ENCODE assay signal across 32 cellular contexts in genomic region chr2:73314441-73314840, GRCh38. TPM values are rescaled to one million over a fixed set of nuclear protein-coding genes. Genes with fewer than 3 reads are reported as not detected.
"Had no signal": no experiment of that assay in that cellular context is flagged by ENCODE, and none has a peak within 500 bp of the region (broad histone marks: within the 10 kb centered on the region; RNA-seq: fewer than 3 reads in every experiment).

No MANE protein-coding gene starts in this region.

- H3K4me3 ChIP-seq: stomach, suprapubic skin, testis, thoracic aorta, thyroid gland, tibial artery, tibial nerve, transverse colon, upper lobe of left lung, upper lobe of right lung, uterus, vagina had no signal

- H3K4me1 Mint-ChIP-seq: stimulated activated effector memory CD8-positive, alpha-beta T cell treated with anti-CD3 and anti-CD28 coated beads, Interleukin-12 subunit alpha, Interleukin-12 subunit beta, amount 100 ng/mL, for 72 hours; stimulated activated memory B cell treated with anti-CD40 and anti-IgM and Interleukin-4, amounts not matched to agents 10 μg/mL and 1 μg/mL and 100 μg/mL, for 72 hours; stimulated activated naive B cell treated with anti-CD40 and anti-IgM and Interleukin-4, amounts not matched to agents 10 μg/mL and 1 μg/mL and 100 μg/mL, for 72 hours; stimulated activated naive CD8-positive, alpha-beta T cell treated with anti-CD3 and anti-CD28 coated beads, Interleukin-15, amount 100 ng/mL, for 72 hours had no signal

- H3K4me1 ChIP-seq: stomach, suprapubic skin, testis, thyroid gland, tibial artery, tibial nerve, transverse colon, upper lobe of left lung, upper lobe of right lung, uterus, vagina had no signal

- DNase-seq: stimulated activated CD4-positive, alpha-beta T cell treated with anti-CD3 and anti-CD28 coated beads, Interleukin-2, amount 100 ng/mL, for 48 hours; stimulated activated CD4-positive, alpha-beta T cell treated with anti-CD3 and anti-CD28 coated beads, Interleukin-4, amount 100 ng/mL, for 1 hour; stimulated activated CD4-positive, alpha-beta T cell treated with anti-CD3 and anti-CD28 coated beads, Interleukin-4, amount 100 ng/mL, for 24 hours; stimulated activated CD4-positive, alpha-beta T cell treated with anti-CD3 and anti-CD28 coated beads, Interleukin-4, amount 100 ng/mL, for 4 hours; stimulated activated CD8-positive, alpha-beta memory T cell treated with anti-CD3 and anti-CD28 coated beads, Interleukin-4, amount 100 ng/mL, for 48 hours; stimulated activated naive B cell treated with anti-CD40 and anti-IgM and Interleukin-4, amounts not matched to agents 10 μg/mL and 1 μg/mL and 100 μg/mL, for 72 hours; stimulated activated naive CD4-positive, alpha-beta T cell; stimulated activated naive CD4-positive, alpha-beta T cell treated with Interleukin-2 at 50 U/mL for 16 hours; stimulated activated naive CD8-positive, alpha-beta T cell treated with anti-CD3 and anti-CD28 coated beads, Interleukin-15, amount 100 ng/mL, for 72 hours; stimulated activated naive CD8-positive, alpha-beta T cell treated with anti-CD3 and anti-CD28 coated beads, Interleukin-15, Interleukin-2, amounts not matched to agents 100 U/mL and 50 U/mL, for 24 hours; stomach; substantia nigra; testis; thyroid gland; tibial artery; transverse colon; trophoblast cell; upper lobe of left lung; upper lobe of right lung; uterus had no signal

- H3K9me3 ChIP-seq: suprapubic skin, testis, thoracic aorta, thyroid gland, tibial artery, tibial nerve, transverse colon, upper lobe of left lung, upper lobe of right lung, uterus, vagina had no signal

- H3K27ac Mint-ChIP-seq: stimulated activated effector memory CD8-positive, alpha-beta T cell treated with anti-CD3 and anti-CD28 coated beads, Interleukin-12 subunit alpha, Interleukin-12 subunit beta, amount 100 ng/mL, for 72 hours; stimulated activated memory B cell treated with anti-CD40 and anti-IgM and Interleukin-4, amounts not matched to agents 10 μg/mL and 1 μg/mL and 100 μg/mL, for 72 hours; stimulated activated naive B cell treated with anti-CD40 and anti-IgM and Interleukin-4, amounts not matched to agents 10 μg/mL and 1 μg/mL and 100 μg/mL, for 72 hours; stimulated activated naive CD8-positive, alpha-beta T cell treated with anti-CD3 and anti-CD28 coated beads, Interleukin-15, amount 100 ng/mL, for 72 hours; stimulated activated naive CD8-positive, alpha-beta T cell treated with anti-CD3 and anti-CD28 coated beads, Interleukin-15, Interleukin-2, amounts not matched to agents 100 ng/mL and 50 ng/mL, for 24 hours; type B pancreatic cell had no signal

- H3K4me3 Mint-ChIP-seq: stimulated activated effector memory CD8-positive, alpha-beta T cell treated with anti-CD3 and anti-CD28 coated beads, Interleukin-12 subunit alpha, Interleukin-12 subunit beta, amount 100 ng/mL, for 72 hours; stimulated activated memory B cell treated with anti-CD40 and anti-IgM and Interleukin-4, amounts not matched to agents 10 μg/mL and 1 μg/mL and 100 μg/mL, for 72 hours; stimulated activated naive B cell treated with anti-CD40 and anti-IgM and Interleukin-4, amounts not matched to agents 10 μg/mL and 1 μg/mL and 100 μg/mL, for 72 hours; stimulated activated naive CD8-positive, alpha-beta T cell treated with anti-CD3 and anti-CD28 coated beads, Interleukin-15, amount 100 ng/mL, for 72 hours; stimulated activated naive CD8-positive, alpha-beta T cell treated with anti-CD3 and anti-CD28 coated beads, Interleukin-15, Interleukin-2, amounts not matched to agents 100 ng/mL and 50 ng/mL, for 24 hours; type B pancreatic cell had no signal

- H3K27me3 ChIP-seq: testis, thyroid gland, tibial nerve, upper lobe of left lung, upper lobe of right lung, uterus, vagina had no signal

- H3K9me3 Mint-ChIP-seq: stimulated activated effector memory CD8-positive, alpha-beta T cell treated with anti-CD3 and anti-CD28 coated beads, Interleukin-12 subunit alpha, Interleukin-12 subunit beta, amount 100 ng/mL, for 72 hours; stimulated activated naive CD8-positive, alpha-beta T cell treated with anti-CD3 and anti-CD28 coated beads, Interleukin-15, amount 100 ng/mL, for 72 hours; stimulated activated naive CD8-positive, alpha-beta T cell treated with anti-CD3 and anti-CD28 coated beads, Interleukin-15, Interleukin-2, amounts not matched to agents 100 ng/mL and 50 ng/mL, for 24 hours; type B pancreatic cell had no signal

- H3K36me3 ChIP-seq: stomach, suprapubic skin, thoracic aorta, thyroid gland, tibial artery, tibial nerve, transverse colon, upper lobe of left lung, upper lobe of right lung, uterus, vagina had no signal

- H3K27ac ChIP-seq: stomach, suprapubic skin, testis, thoracic aorta, thyroid gland, tibial artery, tibial nerve, transverse colon, upper lobe of left lung, upper lobe of right lung, uterus, vagina had no signal

- H3K36me3 Mint-ChIP-seq: stimulated activated effector memory CD8-positive, alpha-beta T cell treated with anti-CD3 and anti-CD28 coated beads, Interleukin-12 subunit alpha, Interleukin-12 subunit beta, amount 100 ng/mL, for 72 hours; stimulated activated memory B cell treated with anti-CD40 and anti-IgM and Interleukin-4, amounts not matched to agents 10 μg/mL and 1 μg/mL and 100 μg/mL, for 72 hours; stimulated activated naive B cell treated with anti-CD40 and anti-IgM and Interleukin-4, amounts not matched to agents 10 μg/mL and 1 μg/mL and 100 μg/mL, for 72 hours; type B pancreatic cell had no signal

RNA-seq across cellular contexts. Expression of gene EGR4, which starts 21.1 kb away (rescaled TPM):
- total RNA-seq: stomach, subcutaneous adipose tissue, suprapubic skin, temporal lobe, thoracic aorta, thyroid gland, tibial nerve, transverse colon, upper lobe of right lung, ureter, urinary bladder, uterus, vagina had no signal
